Comparison of ENCODE assay signal across 16 cellular contexts in genomic region chr20:56575961-56576360, GRCh38. TPM values are rescaled to one million over a fixed set of nuclear protein-coding genes. Genes with fewer than 3 reads are reported as not detected.
DNase-seq lines count a peak whose midpoint lies in the region; ATAC-seq, FAIRE-seq and TF ChIP-seq lines count a peak whose summit lies in the region.
"Had no signal": no experiment of that assay in that cellular context is flagged by ENCODE, and none has a peak within 500 bp of the region (broad histone marks: within the 10 kb centered on the region; RNA-seq: fewer than 3 reads in every experiment).

No MANE protein-coding gene starts in this region.

- no TSS peak for BruUV-seq in Caco-2 (replicated peaks; lab: Mats Ljungman, UMichigan)

- TF ChIP-seq CTCF in Caco-2 (IDR thresholded peaks at IDR 0.05; ENCODE audit: insufficient read depth in 1 of 2, low read depth in 1 of 2, low read length in 1 of 2, severe bottlenecking in 1 of 2, unreplicated experiment in 1 of 2) (no peak), left lung (IDR thresholded peaks at IDR 0.05) (no peak), type B pancreatic cell (conservative IDR thresholded peaks at IDR 0.05) (no peak)

- POLR2A ChIA-PET in Caco-2 (lab: Charles Lee) = no interaction called here

- peak; percentile 80 for FAIRE-seq in HTR-8/SVneo (lab: Jason Lieb, UNC)

- H3K4me1 Mint-ChIP-seq in Caco-2 (ENCODE audit: low read depth, unreplicated experiment) (peaks cover 32% of the 10 kb centered on the region), type B pancreatic cell (ENCODE audit: unreplicated experiment) (no peaks in the 10 kb centered on the region)
- H3K4me1 Mint-ChIP-seq: CD14-positive monocyte; CD4-positive, alpha-beta memory T cell had no signal

- H3K4me3 Mint-ChIP-seq in Caco-2 (ENCODE audit: unreplicated experiment) (no peak overlapping the region), type B pancreatic cell (peak overlapping the region; percentile 11)
- H3K4me3 Mint-ChIP-seq: CD14-positive monocyte; CD4-positive, alpha-beta memory T cell had no signal

- H3K27ac Mint-ChIP-seq in Caco-2 (ENCODE audit: unreplicated experiment) (peak overlapping the region; percentile 7), type B pancreatic cell (no peak overlapping the region)
- H3K27ac Mint-ChIP-seq: CD14-positive monocyte; CD4-positive, alpha-beta memory T cell had no signal

- ATAC-seq in left lung = peak; percentile 68
- ATAC-seq in HG02642 (IDR thresholded peaks at IDR 0.05; ENCODE audit: poor library complexity, unreplicated experiment) = no peak

- H3K36me3 Mint-ChIP-seq in Caco-2 (ENCODE audit: insufficient read depth, unreplicated experiment) (no peaks in the 10 kb centered on the region), type B pancreatic cell (no peaks in the 10 kb centered on the region)
- H3K36me3 Mint-ChIP-seq: CD14-positive monocyte; CD4-positive, alpha-beta memory T cell had no signal

- H3K36me3 ChIP-seq in Caco-2 (ENCODE audit: control insufficient read depth, insufficient read depth, low read length) (no peaks in the 10 kb centered on the region), left lung (no peaks in the 10 kb centered on the region)
- H3K36me3 ChIP-seq: BLaER1 had no signal

- H3K4me1 ChIP-seq in Caco-2 = peaks cover 25% of the 10 kb centered on the region
- no peaks in the 10 kb centered on the region for H3K4me1 ChIP-seq in left lung
- H3K4me1 ChIP-seq: BLaER1 had no signal

- H3K9me3 Mint-ChIP-seq in Caco-2 (ENCODE audit: unreplicated experiment) = peaks cover under 1% of the 10 kb centered on the region
- peaks cover 5% of the 10 kb centered on the region for H3K9me3 Mint-ChIP-seq in type B pancreatic cell

- CTCF ChIA-PET in Caco-2 (lab: Charles Lee) = interaction anchor here (1.8 kb wide), 1 partner anchor 25 kb away, joined by 7 read pairs; no protein-coding TSS in a partner anchor

- intact Hi-C loops in Caco-2 (cut with micrococcal nuclease; ENCODE audit: unreplicated experiment) (no loop called here), left lung (cut with DNase I) (no loop called here)

- H3K27me3 ChIP-seq in Caco-2 (replicated peaks; ENCODE audit: control insufficient read depth, insufficient read depth, low read length) = no peaks in the 10 kb centered on the region
- peaks cover 0 to 9% of the 10 kb centered on the region in 2 donors for H3K27me3 ChIP-seq in left lung
- H3K27me3 ChIP-seq: BLaER1 had no signal

- H3K4me3 ChIP-seq in Caco-2 (ENCODE audit: low read depth, low read length) (no peak overlapping the region), left lung (no peak overlapping the region)
- H3K4me3 ChIP-seq: BLaER1 had no signal

- no peak for DNase-seq in Caco-2
- DNase-seq in HTR-8/SVneo (ENCODE audit: insufficient read length, low spot score) = no peak
- DNase-seq in left lung = peak in 1 of 2 donors; percentile 39
- DNase-seq in type B pancreatic cell (ENCODE audit: extremely low spot score, unreplicated experiment) = no peak
- DNase-seq in islet precursor cell = no peak
- DNase-seq in HT-29 (ENCODE audit: low spot score) = no peak
- DNase-seq: 8988T; Calu3; CD4-positive, alpha-beta memory T cell; DMS79 treated with DMSO at 0.1 percent for 48 hours; GF-D8; GOT3; H7 had no signal

- no peaks in the 10 kb centered on the region for H3K9me3 ChIP-seq in Caco-2
- no peaks in the 10 kb centered on the region for H3K9me3 ChIP-seq in left lung

- H3K27me3 Mint-ChIP-seq in Caco-2 (ENCODE audit: insufficient read depth, unreplicated experiment) (no peaks in the 10 kb centered on the region), type B pancreatic cell (peaks cover 6% of the 10 kb centered on the region)

- H3K27ac ChIP-seq in left lung = no peak overlapping the region
- H3K27ac ChIP-seq: BLaER1 had no signal

RNA-seq across cellular contexts. Expression of gene FAM209B, which starts 42.9 kb away (rescaled TPM):
- total RNA-seq in Caco-2 (2022) = not detected in 2 replicates
- total RNA-seq in left lung = under 1 TPM in 1 of 2 donors, not detected in 1; 0.42 TPM
- 0.63 TPM in 1 of 2 replicates, not detected in the other for total RNA-seq in type B pancreatic cell (ENCODE audit: low replicate concordance)
- total RNA-seq in HT-29 (2014; rRNA removed; shearing (Covaris generic)) = not detected in 2 replicates
- total RNA-seq: Calu3 had no signal

RNA-seq across cellular contexts. Expression of gene FAM209A, which starts 51.4 kb away (rescaled TPM):
- total RNA-seq in Caco-2 (2022) (0.57 and 1.2 TPM in 2 replicates), left lung (under 1 TPM in 1 of 2 donors, not detected in 1; 0.81 TPM), type B pancreatic cell (ENCODE audit: low replicate concordance) (0.46 and 0.52 TPM in 2 replicates)
- total RNA-seq in HT-29 (2014; rRNA removed; shearing (Covaris generic)) = 0.13 and 0.83 TPM in 2 replicates

RNA-seq across cellular contexts. Expression of gene TFAP2C, which starts 53.1 kb away (rescaled TPM):
- total RNA-seq in Caco-2 (2022) = 25.3 and 27.9 TPM in 2 replicates
- 1 to 10 TPM; 3.7 to 4.1 TPM for total RNA-seq in left lung
- 20.5 and 71.7 TPM in 2 replicates for total RNA-seq in type B pancreatic cell (ENCODE audit: low replicate concordance)
- 0.16 TPM in 1 of 2 replicates, not detected in the other for total RNA-seq in HT-29 (2014; rRNA removed; shearing (Covaris generic))
- total RNA-seq: CD4-positive, alpha-beta memory T cell had no signal
